20 cellular contexts compared by ENCODE assay signal in genomic region chrX:45404206-45404605, GRCh38.
DNase-seq lines count a peak whose midpoint lies in the region; ATAC-seq, FAIRE-seq and TF ChIP-seq lines count a peak whose summit lies in the region.
"Had no signal": no experiment of that assay in that cellular context is flagged by ENCODE, and none has a peak within 500 bp of the region (broad histone marks: within the 10 kb centered on the region; RNA-seq: fewer than 3 reads in every experiment).

No MANE protein-coding gene starts in this region.

- intact Hi-C loops in HepG2 (cut with micrococcal nuclease; ENCODE audit: unreplicated experiment) (no loop called here), right lobe of liver (cut with DNase I) (no loop called here)

- CTCF ChIA-PET in HepG2 (lab: Yijun Ruan, JAX; ENCODE audit: low intra/inter-chr PET ratio, low total read pairs), result no interaction called here
- CTCF ChIA-PET in H1 (lab: Charles Lee; ENCODE audit: partially characterized antibody), result no interaction called here

- 0 out of 2 replicates have a peak overlapping the region, but pooled peaks have one; percentile 39 for H2BK12ac ChIP-seq in H1 (ENCODE audit: low read depth, low read length)
- no peak overlapping the region for H2BK12ac ChIP-seq in neuronal stem cell (ENCODE audit: low read length)

- no peak overlapping the region for H4K5ac ChIP-seq in H1 (ENCODE audit: insufficient read length, low read depth, low read length)

- in situ Hi-C loops in HepG2 (cut with HindIII; ENCODE audit: extremely low pct_ligation_motif_present, low pct_unique_long_range_greater_than_20kb), result no loop called here

- ATAC-seq in HepG2, result no peak
- ATAC-seq in right lobe of liver, result no peak
- ATAC-seq: A549; CD8-positive, alpha-beta T cell had no signal

- H3K9ac ChIP-seq in HepG2 (ENCODE audit: insufficient read depth, low read depth, low read length) (no peak overlapping the region), H1 (replicated peaks in 1 of 4; ENCODE audit: extremely low read depth in 1 of 4, low read depth in 3 of 4, low read length in 3 of 4) (no peak overlapping the region), neuronal stem cell (ENCODE audit: low read depth, low read length, poor library complexity) (no peak overlapping the region)
- H3K9ac ChIP-seq: BLaER1 treated with 17β-estradiol and CSF1 and Interleukin-3, amounts not matched to agents 10 nM and 100 nM had no signal

- no peak overlapping the region for H3K27ac ChIP-seq in HepG2 (ENCODE audit: extremely low read length, insufficient read depth, low read length)
- H3K27ac ChIP-seq in right lobe of liver, result no peak overlapping the region
- no peak overlapping the region for H3K27ac ChIP-seq in H1 (ENCODE audit: low read depth, low read length)
- H3K27ac ChIP-seq in neuronal stem cell (replicated peaks; ENCODE audit: low read length), result no peak overlapping the region
- H3K27ac ChIP-seq: 22Rv1; A549; BLaER1 treated with 17β-estradiol and CSF1 and Interleukin-3, amounts not matched to agents 10 nM and 100 nM; C4-2B had no signal

- no peak overlapping the region for H3K4ac ChIP-seq in H1 (replicated peaks; ENCODE audit: insufficient read length, low read depth, low read length)
- no peak overlapping the region for H3K4ac ChIP-seq in neuronal stem cell (ENCODE audit: low read length)

- H2BK15ac ChIP-seq in H1 (ENCODE audit: low read length) (no peak overlapping the region), neuronal stem cell (ENCODE audit: low read length) (no peak overlapping the region)

- no TSS peak for BruUV-seq in HepG2 (replicated peaks; lab: Mats Ljungman, UMichigan)

- H3K79me1 ChIP-seq in H1 (ENCODE audit: low read depth, low read length) (no peaks in the 10 kb centered on the region), neuronal stem cell (ENCODE audit: low read depth, low read length) (no peaks in the 10 kb centered on the region)

- no peak overlapping the region for H3K23ac ChIP-seq in H1 (ENCODE audit: insufficient read length)
- no peak overlapping the region for H3K23ac ChIP-seq in neuronal stem cell (ENCODE audit: low read depth, low read length, poor library complexity)

- H3K23me2 ChIP-seq in H1 (ENCODE audit: low read depth, low read length), result no peaks in the 10 kb centered on the region

- H3K4me1 ChIP-seq in HepG2 (ENCODE audit: insufficient read depth, low read length) (no peaks in the 10 kb centered on the region), right lobe of liver (no peaks in the 10 kb centered on the region), H1 (replicated peaks in 1 of 4; ENCODE audit: control insufficient read depth in 3 of 4, insufficient read depth in 4 of 4, low read length in 3 of 4) (peaks cover 0 to 10% (median 4%) of the 10 kb centered on the region in 4 experiments; a peak in 3 of 7 replicates), neuronal stem cell (ENCODE audit: control insufficient read depth in 2 of 2, insufficient read depth in 1 of 2, low read depth in 1 of 2, low read length in 2 of 2) (peaks cover 0 to 2% of the 10 kb centered on the region in 2 donors)
- H3K4me1 ChIP-seq: A549; BLaER1 treated with 17β-estradiol and CSF1 and Interleukin-3, amounts not matched to agents 10 nM and 100 nM; Caco-2 had no signal

- POLR2A ChIA-PET in HepG2 (lab: Yijun Ruan, JAX), result no interaction called here
- POLR2A ChIA-PET in H1 (lab: Charles Lee; ENCODE audit: partially characterized antibody), result no interaction called here

- no peak overlapping the region for H3K56ac ChIP-seq in H1 (replicated peaks; ENCODE audit: insufficient read length, low read depth, low read length)

- 0 out of 2 replicates have a peak overlapping the region, but pooled peaks have one; percentile 18 for H2BK20ac ChIP-seq in H1 (ENCODE audit: low read length)

- H3K27me3 ChIP-seq in HepG2 (ENCODE audit: control insufficient read depth in 1 of 2, insufficient read depth in 2 of 2, low read length in 2 of 2) (no peaks in the 10 kb centered on the region), right lobe of liver (no peaks in the 10 kb centered on the region), H1 (replicated peaks in 1 of 4; ENCODE audit: control insufficient read depth in 3 of 4, extremely low read depth in 1 of 4, insufficient read depth in 3 of 4, low read length in 3 of 4) (no peaks in the 10 kb centered on the region), neuronal stem cell (ENCODE audit: control insufficient read depth in 3 of 3, insufficient read depth in 3 of 3, low read depth in 1 of 3, low read length in 3 of 3) (no peaks in the 10 kb centered on the region)
- H3K27me3 ChIP-seq: BLaER1 treated with 17β-estradiol and CSF1 and Interleukin-3, amounts not matched to agents 10 nM and 100 nM had no signal

- H4K20me1 ChIP-seq in HepG2 (ENCODE audit: insufficient read depth, low read length) (no peaks in the 10 kb centered on the region), H1 (replicated peaks in 1 of 2; ENCODE audit: control insufficient read depth in 1 of 2, insufficient read depth in 2 of 2, low read length in 2 of 2) (no peaks in the 10 kb centered on the region)
- H4K20me1 ChIP-seq: BLaER1 treated with 17β-estradiol and CSF1 and Interleukin-3, amounts not matched to agents 10 nM and 100 nM had no signal

- H2BK5ac ChIP-seq in H1 (ENCODE audit: low read depth, low read length) (no peak overlapping the region), neuronal stem cell (ENCODE audit: low read length) (no peak overlapping the region)

- no peaks in the 10 kb centered on the region for H3K36me3 ChIP-seq in HepG2 (replicated peaks in 1 of 2; ENCODE audit: control insufficient read depth in 1 of 2, insufficient read depth in 2 of 2, low read length in 2 of 2)
- H3K36me3 ChIP-seq in right lobe of liver, result no peaks in the 10 kb centered on the region
- no peaks in the 10 kb centered on the region for H3K36me3 ChIP-seq in H1 (ENCODE audit: control insufficient read depth in 2 of 4, insufficient read depth in 4 of 4, low read length in 3 of 4)
- H3K36me3 ChIP-seq in neuronal stem cell (replicated peaks in 1 of 2; ENCODE audit: control insufficient read depth in 2 of 2, insufficient read depth in 2 of 2, low read length in 2 of 2), result no peaks in the 10 kb centered on the region
- H3K36me3 ChIP-seq: BLaER1 treated with 17β-estradiol and CSF1 and Interleukin-3, amounts not matched to agents 10 nM and 100 nM had no signal

- TF ChIP-seq CTCF in HepG2 (CRISPR knock-in tag; IDR thresholded peaks at IDR 0.05) (no peak), right lobe of liver (IDR thresholded peaks at IDR 0.05) (no peak), H1 (IDR thresholded peaks at IDR 0.05; ENCODE audit: control extremely low read depth in 1 of 3, insufficient read depth in 1 of 3, low read depth in 1 of 3, low read length in 3 of 3) (no peak)

- H3K14ac ChIP-seq in H1 (ENCODE audit: insufficient read length), result no peak overlapping the region
- H3K14ac ChIP-seq in neuronal stem cell (ENCODE audit: low read length), result no peak overlapping the region

- no peak for TF ChIP-seq EP300 in HepG2 (IDR thresholded peaks at IDR 0.05; ENCODE audit: low read depth in 2 of 2, low read length in 2 of 2)
- no peak for TF ChIP-seq EP300 in HepG2 (CRISPR knock-in tag; IDR thresholded peaks at IDR 0.05; ENCODE audit: borderline replicate concordance)
- TF ChIP-seq EP300 in H1 (IDR thresholded peaks at IDR 0.05; ENCODE audit: borderline replicate concordance in 1 of 2, low read depth in 2 of 2, low read length in 2 of 2), result no peak

- FAIRE-seq in HepG2 (lab: Jason Lieb, UNC), result no peak
- no peak for FAIRE-seq in H1 (lab: Jason Lieb, UNC)
- FAIRE-seq: D721Med, G401.6, GM12891, GM19239 had no signal

- TF ChIP-seq POLR2A in HepG2 (IDR thresholded peaks at IDR 0.05; ENCODE audit: insufficient read depth in 1 of 2, low read depth in 2 of 2, low read length in 2 of 2) (no peak), right lobe of liver (IDR thresholded peaks at IDR 0.05) (no peak), H1 (IDR thresholded peaks at IDR 0.05; ENCODE audit: control extremely low read depth in 1 of 2, low read depth in 2 of 2, low read length in 2 of 2) (no peak)

- H3K79me2 ChIP-seq in HepG2 (ENCODE audit: insufficient read depth, low read length) (no peaks in the 10 kb centered on the region), H1 (ENCODE audit: control insufficient read depth in 1 of 2, insufficient read depth in 2 of 2, low read length in 2 of 2) (no peaks in the 10 kb centered on the region)

- TF ChIP-seq RAD21 in HepG2 (CRISPR knock-in tag; IDR thresholded peaks at IDR 0.05) (no peak), H1 (IDR thresholded peaks at IDR 0.05 in 1 of 2, conservative IDR thresholded peaks at IDR 0.05 in 1 of 2; ENCODE audit: low read depth in 2 of 2, low read length in 2 of 2) (no peak)

- no peak overlapping the region for H2AFZ ChIP-seq in HepG2 (ENCODE audit: low read length)
- no peak overlapping the region for H2AFZ ChIP-seq in H1 (ENCODE audit: low read length)
- no peak overlapping the region for H2AFZ ChIP-seq in neuronal stem cell (ENCODE audit: low read length)

- no peaks in the 10 kb centered on the region for H3K9me3 ChIP-seq in HepG2 (ENCODE audit: low read length)
- H3K9me3 ChIP-seq in right lobe of liver, result no peaks in the 10 kb centered on the region
- no peaks in the 10 kb centered on the region for H3K9me3 ChIP-seq in H1 (ENCODE audit: insufficient read depth in 2 of 2, low read depth in 1 of 2, low read length in 1 of 2)
- H3K9me3 ChIP-seq in neuronal stem cell (replicated peaks in 1 of 2; ENCODE audit: control insufficient read depth in 2 of 2, insufficient read depth in 1 of 2, low read depth in 1 of 2, low read length in 2 of 2), result no peaks in the 10 kb centered on the region
- H3K9me3 ChIP-seq: Caco-2 had no signal

- peak overlapping the region; percentile 6 for H4K91ac ChIP-seq in H1 (replicated peaks; ENCODE audit: insufficient read length, low read length)
- H4K91ac ChIP-seq in neuronal stem cell (ENCODE audit: low read depth, low read length, poor library complexity), result no peak overlapping the region

- no peak overlapping the region; the same call in none of the 2 replicates for H3K18ac ChIP-seq in H1 (ENCODE audit: extremely low read depth, low read length)
- H3K18ac ChIP-seq in neuronal stem cell (ENCODE audit: low read length), result no peak overlapping the region

- H2BK120ac ChIP-seq in H1 (replicated peaks; ENCODE audit: low read depth, low read length), result peak overlapping the region; percentile 22
- no peak overlapping the region for H2BK120ac ChIP-seq in neuronal stem cell (ENCODE audit: low read depth, low read length)

- H3K4me2 ChIP-seq in HepG2 (ENCODE audit: low read depth, low read length), result no peak overlapping the region
- H3K4me2 ChIP-seq in H1 (ENCODE audit: insufficient read depth in 1 of 2, low read depth in 2 of 2, low read length in 2 of 2), result no peak overlapping the region
- no peak overlapping the region for H3K4me2 ChIP-seq in neuronal stem cell (ENCODE audit: insufficient read depth, low read length, poor library complexity, severe bottlenecking)
- H3K4me2 ChIP-seq: A549; BLaER1 treated with 17β-estradiol and CSF1 and Interleukin-3, amounts not matched to agents 10 nM and 100 nM had no signal

- H2AK5ac ChIP-seq in H1 (ENCODE audit: low read depth, low read length) (no peak overlapping the region), neuronal stem cell (ENCODE audit: low read depth, low read length) (no peak overlapping the region)

- H3K4me3 ChIP-seq in HepG2 (replicated peaks in 1 of 3; ENCODE audit: insufficient read depth in 1 of 3, low read depth in 2 of 3, low read length in 3 of 3) (no peak overlapping the region), right lobe of liver (no peak overlapping the region), H1 (ENCODE audit: extremely low read depth in 1 of 4, insufficient read depth in 2 of 4, low read depth in 3 of 4, low read length in 4 of 4) (no peak overlapping the region), neuronal stem cell (ENCODE audit: low read length in 2 of 2) (no peak overlapping the region)
- H3K4me3 ChIP-seq: A549; BLaER1 treated with 17β-estradiol and CSF1 and Interleukin-3, amounts not matched to agents 10 nM and 100 nM had no signal

- H4K8ac ChIP-seq in H1 (ENCODE audit: extremely low read depth, insufficient read depth, low read length) (no peak overlapping the region), neuronal stem cell (ENCODE audit: low read depth, low read length) (no peak overlapping the region)

- no CpG with 5 or more reads among the region's 3 CpGs for WGBS in HepG2 (ENCODE audit: low lambda C conversion rate)
- 65% methylated on average over 2 of the region's 3 CpGs for WGBS in right lobe of liver (ENCODE audit: insufficient coverage, low coverage, low lambda C conversion rate, missing lambda C conversion rate)
- 100% methylated on average over 3 of the region's 3 CpGs; no CpG with 5 or more reads in 1 of the 2 experiments for WGBS in H1 (ENCODE audit: extremely low coverage in 1 of 2, insufficient coverage in 1 of 2, insufficient read length in 1 of 2, insufficient replicate concordance in 2 of 2, low coverage in 1 of 2, low lambda C conversion rate in 2 of 2, missing lambda C conversion rate in 1 of 2), 2 experiments
- WGBS in neuronal stem cell (ENCODE audit: extremely low coverage in 2 of 2, insufficient read length in 2 of 2, insufficient replicate concordance in 1 of 2), 2 donors, result no CpG with 5 or more reads among the region's 3 CpGs

- DNase-seq in HepG2 (ENCODE audit: low spot score) (no peak), right lobe of liver (no peak), H1 (ENCODE audit: low read depth in 1 of 2, low spot score in 2 of 2) (no peak), neuronal stem cell (ENCODE audit: low spot score) (no peak), T-helper 2 cell (no peak)
- DNase-seq: AML-193; Caco-2; Calu3; CD4-positive, alpha-beta T cell; CD8-positive, alpha-beta T cell; DMS79 treated with DMSO at 0.1 percent for 48 hours; GF-D8 had no signal

Comparison
In these comparisons a context has a peak if more than half of its experiments do, and no peak if none do; other contexts are left out.
1. Of the 41 proteins assayed by ChIP-seq in both HepG2 and H1: peak only in HepG2: RFX5; only in H1: none; in both: none; in neither: 40.